In the genomic region with DNA sequence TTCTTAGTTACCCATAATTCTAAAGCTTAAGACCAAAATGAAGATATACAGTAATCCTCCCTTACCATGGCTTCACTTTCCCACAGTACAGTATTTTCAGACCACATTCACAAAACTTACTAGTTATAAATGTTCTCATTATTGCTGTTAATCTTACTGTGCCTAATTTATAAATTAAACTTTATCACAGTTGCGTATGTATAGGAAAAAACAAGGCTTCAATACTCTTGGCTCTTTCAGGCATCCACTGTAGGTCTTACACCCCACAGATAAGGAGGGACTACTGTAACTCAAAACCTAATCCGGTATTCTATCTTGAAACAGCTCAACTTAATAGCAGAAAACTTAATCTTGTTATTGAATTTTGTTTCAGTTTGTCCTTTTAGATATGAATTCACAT, we compare ENCODE assay signal across 1 cellular context.
TF ChIP-seq lines count a peak whose summit lies in the region.

No MANE protein-coding gene starts in this region.

TF ChIP-seq in SK-N-SH, 30 proteins besides CTCF, POLR2A, EP300 and RAD21:
- TF ChIP-seq, protein P1, sequence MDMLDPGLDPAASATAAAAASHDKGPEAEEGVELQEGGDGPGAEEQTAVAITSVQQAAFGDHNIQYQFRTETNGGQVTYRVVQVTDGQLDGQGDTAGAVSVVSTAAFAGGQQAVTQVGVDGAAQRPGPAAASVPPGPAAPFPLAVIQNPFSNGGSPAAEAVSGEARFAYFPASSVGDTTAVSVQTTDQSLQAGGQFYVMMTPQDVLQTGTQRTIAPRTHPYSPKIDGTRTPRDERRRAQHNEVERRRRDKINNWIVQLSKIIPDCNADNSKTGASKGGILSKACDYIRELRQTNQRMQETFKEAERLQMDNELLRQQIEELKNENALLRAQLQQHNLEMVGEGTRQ (IDR thresholded peaks at IDR 0.05; ENCODE audit: borderline replicate concordance, low read depth, low read length): no peak
- TF ChIP-seq FOXM1 (IDR thresholded peaks at IDR 0.05; ENCODE audit: low read depth): no peak
- TF ChIP-seq GABPA (IDR thresholded peaks at IDR 0.05; ENCODE audit: low read depth): no peak
- TF ChIP-seq TCF12 (IDR thresholded peaks at IDR 0.05): no peak
- TF ChIP-seq, protein P2, sequence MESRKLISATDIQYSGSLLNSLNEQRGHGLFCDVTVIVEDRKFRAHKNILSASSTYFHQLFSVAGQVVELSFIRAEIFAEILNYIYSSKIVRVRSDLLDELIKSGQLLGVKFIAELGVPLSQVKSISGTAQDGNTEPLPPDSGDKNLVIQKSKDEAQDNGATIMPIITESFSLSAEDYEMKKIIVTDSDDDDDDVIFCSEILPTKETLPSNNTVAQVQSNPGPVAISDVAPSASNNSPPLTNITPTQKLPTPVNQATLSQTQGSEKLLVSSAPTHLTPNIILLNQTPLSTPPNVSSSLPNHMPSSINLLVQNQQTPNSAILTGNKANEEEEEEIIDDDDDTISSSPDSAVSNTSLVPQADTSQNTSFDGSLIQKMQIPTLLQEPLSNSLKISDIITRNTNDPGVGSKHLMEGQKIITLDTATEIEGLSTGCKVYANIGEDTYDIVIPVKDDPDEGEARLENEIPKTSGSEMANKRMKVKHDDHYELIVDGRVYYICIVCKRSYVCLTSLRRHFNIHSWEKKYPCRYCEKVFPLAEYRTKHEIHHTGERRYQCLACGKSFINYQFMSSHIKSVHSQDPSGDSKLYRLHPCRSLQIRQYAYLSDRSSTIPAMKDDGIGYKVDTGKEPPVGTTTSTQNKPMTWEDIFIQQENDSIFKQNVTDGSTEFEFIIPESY (IDR thresholded peaks at IDR 0.05; ENCODE audit: borderline replicate concordance, low read depth): no peak
- no peak for TF ChIP-seq SIN3A (IDR thresholded peaks at IDR 0.05; ENCODE audit: borderline replicate concordance, low read depth, low read length)
- TF ChIP-seq RCOR1 (IDR thresholded peaks at IDR 0.05; ENCODE audit: low read length): no peak
- no peak for TF ChIP-seq NFIC (IDR thresholded peaks at IDR 0.05; ENCODE audit: borderline replicate concordance)
- TF ChIP-seq TEAD4 (IDR thresholded peaks at IDR 0.05; ENCODE audit: borderline replicate concordance, insufficient read depth): no peak
- TF ChIP-seq NRF1 (IDR thresholded peaks at IDR 0.05; ENCODE audit: low read depth, low read length): no peak
- TF ChIP-seq, protein P3, sequence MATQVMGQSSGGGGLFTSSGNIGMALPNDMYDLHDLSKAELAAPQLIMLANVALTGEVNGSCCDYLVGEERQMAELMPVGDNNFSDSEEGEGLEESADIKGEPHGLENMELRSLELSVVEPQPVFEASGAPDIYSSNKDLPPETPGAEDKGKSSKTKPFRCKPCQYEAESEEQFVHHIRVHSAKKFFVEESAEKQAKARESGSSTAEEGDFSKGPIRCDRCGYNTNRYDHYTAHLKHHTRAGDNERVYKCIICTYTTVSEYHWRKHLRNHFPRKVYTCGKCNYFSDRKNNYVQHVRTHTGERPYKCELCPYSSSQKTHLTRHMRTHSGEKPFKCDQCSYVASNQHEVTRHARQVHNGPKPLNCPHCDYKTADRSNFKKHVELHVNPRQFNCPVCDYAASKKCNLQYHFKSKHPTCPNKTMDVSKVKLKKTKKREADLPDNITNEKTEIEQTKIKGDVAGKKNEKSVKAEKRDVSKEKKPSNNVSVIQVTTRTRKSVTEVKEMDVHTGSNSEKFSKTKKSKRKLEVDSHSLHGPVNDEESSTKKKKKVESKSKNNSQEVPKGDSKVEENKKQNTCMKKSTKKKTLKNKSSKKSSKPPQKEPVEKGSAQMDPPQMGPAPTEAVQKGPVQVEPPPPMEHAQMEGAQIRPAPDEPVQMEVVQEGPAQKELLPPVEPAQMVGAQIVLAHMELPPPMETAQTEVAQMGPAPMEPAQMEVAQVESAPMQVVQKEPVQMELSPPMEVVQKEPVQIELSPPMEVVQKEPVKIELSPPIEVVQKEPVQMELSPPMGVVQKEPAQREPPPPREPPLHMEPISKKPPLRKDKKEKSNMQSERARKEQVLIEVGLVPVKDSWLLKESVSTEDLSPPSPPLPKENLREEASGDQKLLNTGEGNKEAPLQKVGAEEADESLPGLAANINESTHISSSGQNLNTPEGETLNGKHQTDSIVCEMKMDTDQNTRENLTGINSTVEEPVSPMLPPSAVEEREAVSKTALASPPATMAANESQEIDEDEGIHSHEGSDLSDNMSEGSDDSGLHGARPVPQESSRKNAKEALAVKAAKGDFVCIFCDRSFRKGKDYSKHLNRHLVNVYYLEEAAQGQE (IDR thresholded peaks at IDR 0.05; ENCODE audit: low read depth, low read length): no peak
- no peak for TF ChIP-seq GATA2 (CRISPR knock-in tag; IDR thresholded peaks at IDR 0.05)
- no peak for TF ChIP-seq MEF2A (IDR thresholded peaks at IDR 0.05; ENCODE audit: borderline replicate concordance, low read depth)
- no peak for TF ChIP-seq CHD2 (IDR thresholded peaks at IDR 0.05; ENCODE audit: low read length, partially characterized antibody)
- no peak for TF ChIP-seq RXRA (IDR thresholded peaks at IDR 0.05; ENCODE audit: borderline replicate concordance, low read depth)
- TF ChIP-seq MXI1 (IDR thresholded peaks at IDR 0.05; ENCODE audit: low read depth, low read length): no peak
TF ChIP-seq in SK-N-SH: peak in this region for 0.
